ENCODE assay signal across 1 cellular context in genomic region chr15:59401051-59401450, GRCh38. TPM values are rescaled to one million over a fixed set of nuclear protein-coding genes. Genes with fewer than 3 reads are reported as not detected.
"Had no signal": no experiment of that assay in that cellular context is flagged by ENCODE, and none has a peak within 500 bp of the region (broad histone marks: within the 10 kb centered on the region; RNA-seq: fewer than 3 reads in every experiment).

No MANE protein-coding gene starts in this region.

RNA-seq across cellular contexts. Expression of gene FAM81A, which starts 36.9 kb away (rescaled TPM):
- total RNA-seq: activated T-helper 17 cell treated with anti-CD3 and anti-CD28 coated beads, Interleukin-2, amount 50 U/mL, for 72 hours had no signal
